ENCODE assay signal across 18 cellular contexts in the genomic region with DNA sequence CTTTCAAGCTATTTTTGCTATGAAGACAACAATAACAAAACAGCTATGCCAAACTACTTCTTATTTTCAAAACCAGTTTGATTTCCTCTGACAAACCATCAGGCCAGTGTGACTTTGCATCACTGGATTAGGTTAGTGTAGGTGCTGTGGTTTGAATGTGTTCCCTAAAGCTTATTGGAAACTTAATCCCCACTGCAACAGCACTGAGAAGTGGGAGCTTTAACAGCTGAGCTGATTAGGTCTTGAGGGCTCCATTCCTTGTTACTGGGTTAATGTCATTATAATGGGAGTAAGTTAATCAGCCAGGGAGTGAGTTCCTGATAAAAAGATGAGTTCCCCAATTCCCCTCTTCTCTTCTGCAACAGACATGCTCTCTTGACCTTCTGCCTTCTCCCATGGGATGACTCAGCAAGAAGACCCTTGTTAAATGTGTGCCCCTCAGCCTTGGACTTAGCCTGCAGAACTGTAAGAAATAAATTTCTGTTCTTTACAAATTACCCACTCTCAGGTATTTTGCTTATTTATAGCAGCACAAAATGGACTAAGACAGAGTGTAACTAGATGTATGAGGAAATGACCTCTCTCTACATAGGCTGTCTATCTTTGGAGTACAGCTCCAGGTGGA.
"Had no signal": no experiment of that assay in that cellular context is flagged by ENCODE, and none has a peak within 500 bp of the region (broad histone marks: within the 10 kb centered on the region; RNA-seq: fewer than 3 reads in every experiment).

No MANE protein-coding gene starts in this region.

- H3K4me1 ChIP-seq: testis had no signal

- FAIRE-seq: colon, keratinocyte had no signal

- H3K9me3 ChIP-seq: testis had no signal

- DNase-seq: activated CD4-positive, alpha-beta T cell treated with anti-CD3 and anti-CD28 coated beads, Interleukin-2, amount 50 U/mL, for 1 hour; activated CD4-positive, CD25-positive, alpha-beta regulatory T cell treated with anti-CD3 and anti-CD28 coated beads, Interleukin-2, amount 50 U/mL, for 72 hours; activated CD8-positive, alpha-beta memory T cell treated with anti-CD3 and anti-CD28 coated beads, Interleukin-2, amount 50 U/mL, for 4 hours; activated naive CD4-positive, alpha-beta T cell treated with anti-CD3 and anti-CD28 coated beads, Interleukin-2, amount 10 ng/mL, durations not matched to agents 7 days and 5 days; activated naive CD8-positive, alpha-beta T cell treated with anti-CD3 and anti-CD28 coated beads, Interleukin-2, amount 50 U/mL, for 24 hours; activated T-cell treated with anti-CD3 and anti-CD28 coated beads, Interleukin-2, amount 50 U/mL, for 4 hours; anterior cingulate cortex; central memory CD4-positive, alpha-beta T cell; dorsolateral prefrontal cortex; erythroblast; foreskin melanocyte; glutamatergic neuron; midbrain; retina; testis had no signal

- H3K4me3 ChIP-seq: dorsolateral prefrontal cortex, lung, testis had no signal

- H3K27me3 ChIP-seq: testis had no signal

- H3K27ac ChIP-seq: dorsolateral prefrontal cortex, testis had no signal
